Comparison of ENCODE assay signal across 14 cellular contexts in the genomic region with DNA sequence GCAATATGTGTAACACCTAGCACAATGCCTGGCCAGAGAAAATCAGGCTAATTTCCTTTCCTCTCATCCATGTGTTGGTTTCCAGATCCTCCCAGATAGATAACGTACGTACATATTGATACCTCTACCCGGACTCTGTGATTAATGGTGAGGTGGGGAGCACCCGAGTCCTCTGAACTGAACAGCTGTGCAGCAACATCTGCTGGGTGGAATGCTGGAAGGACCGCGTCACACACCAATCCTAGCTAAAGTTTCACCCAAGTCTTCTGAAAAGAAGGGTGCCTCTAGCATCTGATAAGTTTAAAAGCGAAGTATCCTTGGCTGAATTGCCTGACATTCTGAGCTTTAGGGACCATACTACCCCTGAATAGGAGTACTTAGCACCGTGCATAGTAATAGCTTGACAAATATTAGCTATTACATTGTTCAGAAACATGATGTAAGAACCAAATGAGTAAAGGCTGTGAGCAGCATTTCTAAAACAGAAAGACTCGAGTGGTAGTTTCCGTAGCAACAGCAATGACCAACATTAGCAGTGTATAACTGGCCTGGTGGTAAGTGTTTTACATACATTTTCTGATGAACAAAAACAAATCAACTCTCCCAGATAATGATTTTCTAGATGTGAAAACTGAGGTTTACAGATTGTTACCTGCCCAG.
DNase-seq lines count a peak whose midpoint lies in the region; ATAC-seq and TF ChIP-seq lines count a peak whose summit lies in the region.
"Had no signal": no experiment of that assay in that cellular context is flagged by ENCODE, and none has a peak within 500 bp of the region (broad histone marks: within the 10 kb centered on the region; RNA-seq: fewer than 3 reads in every experiment).

No MANE protein-coding gene starts in this region.

- no peak overlapping the region for H3K4me3 Mint-ChIP-seq in progenitor cell of endocrine pancreas (ENCODE audit: low read depth)

- no peak for ATAC-seq in HG03439 (IDR thresholded peaks at IDR 0.05; ENCODE audit: unreplicated experiment)
- ATAC-seq: gastrocnemius medialis, left lobe of liver had no signal

- peak overlapping the region; percentile 85 for H3K27ac Mint-ChIP-seq in progenitor cell of endocrine pancreas
- H3K27ac Mint-ChIP-seq: activated naive CD4-positive, alpha-beta T cell treated with anti-CD3 and anti-CD28 coated beads, Interleukin-2, amount 50 U/mL, for 72 hours had no signal

- peaks cover 12% of the 10 kb centered on the region for H3K36me3 Mint-ChIP-seq in progenitor cell of endocrine pancreas (ENCODE audit: insufficient read depth)
- H3K36me3 Mint-ChIP-seq: activated naive CD4-positive, alpha-beta T cell treated with anti-CD3 and anti-CD28 coated beads, Interleukin-2, amount 50 U/mL, for 72 hours had no signal

- no peak for TF ChIP-seq CTCF in progenitor cell of endocrine pancreas (IDR thresholded peaks at IDR 0.05; ENCODE audit: unreplicated experiment)

- H3K9me3 Mint-ChIP-seq in progenitor cell of endocrine pancreas (ENCODE audit: low read depth): no peaks in the 10 kb centered on the region
- H3K9me3 Mint-ChIP-seq: activated naive CD4-positive, alpha-beta T cell treated with anti-CD3 and anti-CD28 coated beads, Interleukin-2, amount 50 U/mL, for 72 hours had no signal

- peaks cover 28% of the 10 kb centered on the region for H3K4me1 Mint-ChIP-seq in progenitor cell of endocrine pancreas (ENCODE audit: low read depth)

- peaks cover 6% of the 10 kb centered on the region for H3K27me3 Mint-ChIP-seq in progenitor cell of endocrine pancreas

- DNase-seq in LHCN-M2 (ENCODE audit: low read depth) (peak; percentile 67), NCI-H345 treated with DMSO at 0.1 percent for 48 hours (lab: John Stamatoyannopoulos, UW; ENCODE audit: unreplicated experiment) (peak; percentile 2), fibroblast of gingiva (ENCODE audit: low read depth) (peak; percentile 14), progenitor cell of endocrine pancreas (ENCODE audit: low spot score, unreplicated experiment) (no peak)
- no peak for DNase-seq in activated CD8-positive, alpha-beta memory T cell treated with anti-CD3 and anti-CD28 coated beads, Interleukin-2, amount 50 U/mL, for 4 hours
- DNase-seq in stimulated activated CD4-positive, alpha-beta T cell treated with anti-CD3 and anti-CD28 coated beads, Interleukin-1b, Interleukin-23, amount 100 ng/mL, for 48 hours: no peak
- DNase-seq: colonic mucosa, gastrocnemius medialis, KBM-7, SHP77, spleen had no signal

Comparison
In these comparisons a context has a peak if more than half of its experiments do, and no peak if none do; other contexts are left out.
1. DNase-seq: peak in LHCN-M2 (single experiment), NCI-H345 treated with DMSO at 0.1 percent for 48 hours (single experiment) and fibroblast of gingiva (single experiment); none in progenitor cell of endocrine pancreas (single experiment), activated CD8-positive, alpha-beta memory T cell treated with anti-CD3 and anti-CD28 coated beads, Interleukin-2, amount 50 U/mL, for 4 hours (single experiment) and stimulated activated CD4-positive, alpha-beta T cell treated with anti-CD3 and anti-CD28 coated beads, Interleukin-1b, Interleukin-23, amount 100 ng/mL, for 48 hours (single experiment).